ENCODE assay signal across 16 cellular contexts in the genomic region with DNA sequence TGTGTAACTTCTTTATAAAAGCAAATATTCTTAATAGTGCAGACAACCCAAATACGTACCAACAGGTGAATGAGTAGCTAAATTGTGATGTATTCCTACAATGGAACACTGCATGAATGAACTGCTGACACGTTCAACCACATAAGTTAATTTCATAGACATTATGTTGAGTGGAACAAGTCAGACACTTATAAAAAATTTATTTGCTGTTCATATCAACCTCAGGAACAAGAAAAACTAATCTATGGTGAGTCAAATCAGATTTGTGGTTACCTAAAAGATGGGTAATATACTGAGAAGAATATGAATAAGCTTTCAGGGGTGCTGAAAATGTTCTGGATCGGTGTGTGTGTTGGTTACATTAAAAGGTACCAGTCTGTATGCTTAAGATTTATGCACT. TPM values are rescaled to one million over a fixed set of nuclear protein-coding genes. Genes with fewer than 3 reads are reported as not detected.
DNase-seq lines count a peak whose midpoint lies in the region; ATAC-seq and TF ChIP-seq lines count a peak whose summit lies in the region.
"Had no signal": no experiment of that assay in that cellular context is flagged by ENCODE, and none has a peak within 500 bp of the region (broad histone marks: within the 10 kb centered on the region; RNA-seq: fewer than 3 reads in every experiment).

No MANE protein-coding gene starts in this region.

- H3K79me2 ChIP-seq in GM23338 (replicated peaks; ENCODE audit: insufficient read depth), result peaks cover under 1% of the 10 kb centered on the region; the same call in 1 of the 2 replicates

- peak; percentile 44 to 51 for ATAC-seq in activated CD4-positive, CD25-positive, alpha-beta regulatory T cell treated with anti-CD3 and anti-CD28 coated beads, Interleukin-2, amount 50 U/mL, for 24 hours
- ATAC-seq in activated T-cell treated with anti-CD3 and anti-CD28 coated beads, Interleukin-2, amount 50 U/mL, for 4 hours, result peak; percentile 67 to 69
- no peak for ATAC-seq in GM23338
- peak; percentile 86 for ATAC-seq in stimulated activated effector memory CD8-positive, alpha-beta T cell treated with anti-CD3 and anti-CD28 coated beads, Interleukin-12 subunit alpha, Interleukin-12 subunit beta, amount 100 ng/mL, for 72 hours
- no peak for ATAC-seq in body of pancreas
- ATAC-seq in gastrocnemius medialis, result no peak
- ATAC-seq: A549 had no signal

- no peaks in the 10 kb centered on the region for H3K9me3 ChIP-seq in body of pancreas
- no peaks in the 10 kb centered on the region for H3K9me3 ChIP-seq in gastrocnemius medialis
- H3K9me3 ChIP-seq: A549, Caco-2 had no signal

- H3F3A ChIP-seq in GM23338 (replicated peaks; ENCODE audit: low read depth), result peaks cover 24% of the 10 kb centered on the region; the same call in 1 of the 2 replicates

- H3K27me3 Mint-ChIP-seq in activated T-cell treated with anti-CD3 and anti-CD28 coated beads, Interleukin-2, amount 50 U/mL, for 4 hours (ENCODE audit: low read depth), result no peaks in the 10 kb centered on the region
- H3K27me3 Mint-ChIP-seq in GM23338 (ENCODE audit: insufficient read depth, low read depth, poor library complexity), result no peaks in the 10 kb centered on the region
- H3K27me3 Mint-ChIP-seq: CD4-positive, alpha-beta T cell had no signal

- no peaks in the 10 kb centered on the region for H3K27me3 ChIP-seq in GM23338 (ENCODE audit: insufficient read depth)
- no peaks in the 10 kb centered on the region for H3K27me3 ChIP-seq in body of pancreas
- H3K27me3 ChIP-seq in gastrocnemius medialis, result no peaks in the 10 kb centered on the region

- H3K4me1 Mint-ChIP-seq in activated T-cell treated with anti-CD3 and anti-CD28 coated beads, Interleukin-2, amount 50 U/mL, for 4 hours (ENCODE audit: low read depth), result no peaks in the 10 kb centered on the region
- H3K4me1 Mint-ChIP-seq in GM23338, result peaks cover under 1% of the 10 kb centered on the region
- H3K4me1 Mint-ChIP-seq in stimulated activated effector memory CD8-positive, alpha-beta T cell treated with anti-CD3 and anti-CD28 coated beads, Interleukin-12 subunit alpha, Interleukin-12 subunit beta, amount 100 ng/mL, for 72 hours, result peaks cover 9% of the 10 kb centered on the region

- H2AFZ ChIP-seq in GM23338, result no peak overlapping the region

- no peak overlapping the region for H3K4me3 ChIP-seq in GM23338
- no peak overlapping the region for H3K4me3 ChIP-seq in body of pancreas
- no peak overlapping the region for H3K4me3 ChIP-seq in gastrocnemius medialis
- H3K4me3 ChIP-seq: A549 had no signal

- no peak overlapping the region for H3K4me3 Mint-ChIP-seq in activated T-cell treated with anti-CD3 and anti-CD28 coated beads, Interleukin-2, amount 50 U/mL, for 4 hours
- no peak overlapping the region for H3K4me3 Mint-ChIP-seq in GM23338
- no peak overlapping the region for H3K4me3 Mint-ChIP-seq in stimulated activated effector memory CD8-positive, alpha-beta T cell treated with anti-CD3 and anti-CD28 coated beads, Interleukin-12 subunit alpha, Interleukin-12 subunit beta, amount 100 ng/mL, for 72 hours
- H3K4me3 Mint-ChIP-seq: CD4-positive, alpha-beta T cell had no signal

- no peak for DNase-seq in activated CD4-positive, CD25-positive, alpha-beta regulatory T cell (lab: John Stamatoyannopoulos, UW)
- DNase-seq in activated T-cell treated with anti-CD3 and anti-CD28 coated beads, Interleukin-2, amount 50 U/mL, for 4 hours, result no peak
- DNase-seq in activated T-cell treated with anti-CD3 and anti-CD28 coated beads for 4 hours, result no peak
- DNase-seq in GM23338 (ENCODE audit: low spot score), result no peak
- DNase-seq in stimulated activated effector memory CD8-positive, alpha-beta T cell treated with anti-CD3 and anti-CD28 coated beads, Interleukin-12 subunit alpha, Interleukin-12 subunit beta, amount 100 ng/mL, for 72 hours (ENCODE audit: low spot score in 2 of 2), result no peak
- DNase-seq in body of pancreas, result no peak
- DNase-seq in gastrocnemius medialis, result no peak
- DNase-seq: AML-193; Caco-2; CD4-positive, alpha-beta T cell; HCEC 1CT had no signal

- H3K4me2 ChIP-seq in GM23338, result no peak overlapping the region
- H3K4me2 ChIP-seq: A549 had no signal

- no peaks in the 10 kb centered on the region for H3K9me3 Mint-ChIP-seq in activated T-cell treated with anti-CD3 and anti-CD28 coated beads, Interleukin-2, amount 50 U/mL, for 4 hours
- H3K9me3 Mint-ChIP-seq in GM23338, result no peaks in the 10 kb centered on the region
- no peaks in the 10 kb centered on the region for H3K9me3 Mint-ChIP-seq in stimulated activated effector memory CD8-positive, alpha-beta T cell treated with anti-CD3 and anti-CD28 coated beads, Interleukin-12 subunit alpha, Interleukin-12 subunit beta, amount 100 ng/mL, for 72 hours
- H3K9me3 Mint-ChIP-seq: CD4-positive, alpha-beta T cell had no signal

- WGBS in body of pancreas, 2 donors, result 85 to 91% methylated on average over 3 of the region's 3 CpGs

- H3K4me1 ChIP-seq in GM23338 (ENCODE audit: insufficient read depth), result peaks cover 8% of the 10 kb centered on the region
- H3K4me1 ChIP-seq in body of pancreas, result no peaks in the 10 kb centered on the region
- H3K4me1 ChIP-seq in gastrocnemius medialis, result peaks cover 0 to 19% of the 10 kb centered on the region in 2 donors
- H3K4me1 ChIP-seq: A549, Caco-2 had no signal

- intact Hi-C loops in body of pancreas (cut with DNase I) (no loop called here), gastrocnemius medialis (cut with DNase I; ENCODE audit: low total_unique reads) (no loop called here)

- no peaks in the 10 kb centered on the region for H3K9me2 ChIP-seq in GM23338 (ENCODE audit: insufficient read depth)

- H3K36me3 Mint-ChIP-seq in activated T-cell treated with anti-CD3 and anti-CD28 coated beads, Interleukin-2, amount 50 U/mL, for 4 hours (ENCODE audit: insufficient read depth), result peaks cover 17% of the 10 kb centered on the region
- peaks cover 32% of the 10 kb centered on the region for H3K36me3 Mint-ChIP-seq in GM23338 (ENCODE audit: low read depth)
- peaks cover under 1% of the 10 kb centered on the region for H3K36me3 Mint-ChIP-seq in stimulated activated effector memory CD8-positive, alpha-beta T cell treated with anti-CD3 and anti-CD28 coated beads, Interleukin-12 subunit alpha, Interleukin-12 subunit beta, amount 100 ng/mL, for 72 hours

- in situ Hi-C loops in gastrocnemius medialis (cut with MboI; ENCODE audit: low sequenced_read_pairs in 4 of 4), result no loop called here

- TF ChIP-seq CTCF in GM23338 (conservative IDR thresholded peaks at IDR 0.05; ENCODE audit: low read depth in 2 of 2), result no peak
- TF ChIP-seq CTCF in body of pancreas (IDR thresholded peaks at IDR 0.05), result no peak
- TF ChIP-seq CTCF in gastrocnemius medialis (IDR thresholded peaks at IDR 0.05 in 4 of 5, conservative IDR thresholded peaks at IDR 0.05 in 1 of 5), result no peak

- H3K36me3 ChIP-seq in GM23338 (ENCODE audit: insufficient read depth) (peaks cover 16% of the 10 kb centered on the region; the same call in 1 of the 2 replicates), body of pancreas (replicated peaks in 1 of 2; ENCODE audit: insufficient read depth in 1 of 2, low read depth in 2 of 2) (no peaks in the 10 kb centered on the region), gastrocnemius medialis (peaks cover 0 to 3% of the 10 kb centered on the region in 2 donors)

- TF ChIP-seq POLR2A in body of pancreas (IDR thresholded peaks at IDR 0.05), result no peak
- no peak for TF ChIP-seq POLR2A in gastrocnemius medialis (IDR thresholded peaks at IDR 0.05)

- 0 out of 2 replicates have a peak overlapping the region, but pooled peaks have one; percentile 10 for H3K27ac ChIP-seq in GM23338 (ENCODE audit: low read depth)
- no peak overlapping the region for H3K27ac ChIP-seq in body of pancreas
- H3K27ac ChIP-seq in gastrocnemius medialis, result no peak overlapping the region
- H3K27ac ChIP-seq: 22Rv1, A549, C4-2B, HL-60 had no signal

- H3K27ac Mint-ChIP-seq in GM23338, result no peak overlapping the region
- H3K27ac Mint-ChIP-seq in stimulated activated effector memory CD8-positive, alpha-beta T cell treated with anti-CD3 and anti-CD28 coated beads, Interleukin-12 subunit alpha, Interleukin-12 subunit beta, amount 100 ng/mL, for 72 hours, result no peak overlapping the region
- H3K27ac Mint-ChIP-seq: CD4-positive, alpha-beta T cell had no signal

- H4K20me1 ChIP-seq in GM23338 (replicated peaks; ENCODE audit: insufficient read depth), result peaks cover 6% of the 10 kb centered on the region

TF ChIP-seq in GM23338, 12 proteins besides CTCF, POLR2A, EP300 and RAD21:
- peak; percentile 52 for TF ChIP-seq POLR2AphosphoS5 (IDR thresholded peaks at IDR 0.05; ENCODE audit: low read depth)
- TF ChIP-seq, protein P1, sequence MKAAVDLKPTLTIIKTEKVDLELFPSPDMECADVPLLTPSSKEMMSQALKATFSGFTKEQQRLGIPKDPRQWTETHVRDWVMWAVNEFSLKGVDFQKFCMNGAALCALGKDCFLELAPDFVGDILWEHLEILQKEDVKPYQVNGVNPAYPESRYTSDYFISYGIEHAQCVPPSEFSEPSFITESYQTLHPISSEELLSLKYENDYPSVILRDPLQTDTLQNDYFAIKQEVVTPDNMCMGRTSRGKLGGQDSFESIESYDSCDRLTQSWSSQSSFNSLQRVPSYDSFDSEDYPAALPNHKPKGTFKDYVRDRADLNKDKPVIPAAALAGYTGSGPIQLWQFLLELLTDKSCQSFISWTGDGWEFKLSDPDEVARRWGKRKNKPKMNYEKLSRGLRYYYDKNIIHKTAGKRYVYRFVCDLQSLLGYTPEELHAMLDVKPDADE (IDR thresholded peaks at IDR 0.05), result no peak

RNA-seq across cellular contexts. Expression of a gene that starts 35.7 kb away (rescaled TPM):
- total RNA-seq in activated T-cell treated with anti-CD3 and anti-CD28 coated beads, Interleukin-2, amount 50 U/mL, for 4 hours, result 10 to 100 TPM; 10.2 to 11.1 (median 10.4) TPM
- 8.7 and 12.5 TPM in 2 replicates for total RNA-seq in GM23338 (2014; rRNA removed; shearing (Covaris generic))
- polyA plus RNA-seq in GM23338 (2016; fragmentation: Nextera tagmentation; extraction: Ambion mirVana), result 3.9 and 4.1 TPM in 2 replicates
- total RNA-seq in body of pancreas (10 to 100 TPM; 28.3 to 29.8 TPM), gastrocnemius medialis (10 to 100 TPM in 1 of 4 donors, 1 to 10 TPM in 3; 5.5 to 13.9 (median 6.7) TPM)

RNA-seq across cellular contexts. Expression of a gene that starts 35.9 kb away (rescaled TPM):
- 10 to 100 TPM; 14.5 to 16.5 (median 14.8) TPM for total RNA-seq in activated T-cell treated with anti-CD3 and anti-CD28 coated beads, Interleukin-2, amount 50 U/mL, for 4 hours
- total RNA-seq in GM23338 (2014; rRNA removed; shearing (Covaris generic)), result 12.0 and 13.0 TPM in 2 replicates
- polyA plus RNA-seq in GM23338 (2016; fragmentation: Nextera tagmentation; extraction: Ambion mirVana), result 18.8 and 24.1 TPM in 2 replicates
- total RNA-seq in body of pancreas, result 10 to 100 TPM; 11.2 to 11.5 TPM
- total RNA-seq in gastrocnemius medialis, result 10 to 100 TPM in 2 of 4 donors, 1 to 10 TPM in 2; 7.0 to 10.8 (median 9.7) TPM

Comparison
In these comparisons a context has a peak if more than half of its experiments do, and no peak if none do; other contexts are left out.
1. ATAC-seq: peak in activated CD4-positive, CD25-positive, alpha-beta regulatory T cell treated with anti-CD3 and anti-CD28 coated beads, Interleukin-2, amount 50 U/mL, for 24 hours (2 of 2), activated T-cell treated with anti-CD3 and anti-CD28 coated beads, Interleukin-2, amount 50 U/mL, for 4 hours (2 of 2) and stimulated activated effector memory CD8-positive, alpha-beta T cell treated with anti-CD3 and anti-CD28 coated beads, Interleukin-12 subunit alpha, Interleukin-12 subunit beta, amount 100 ng/mL, for 72 hours (single experiment); none in GM23338 (single experiment), body of pancreas (single experiment) and gastrocnemius medialis (0 of 2).